Comparison of ENCODE assay signal across 8 cellular contexts in genomic region chr4:128812360-128812958, GRCh38. TPM values are rescaled to one million over a fixed set of nuclear protein-coding genes. Genes with fewer than 3 reads are reported as not detected.
DNase-seq lines count a peak whose midpoint lies in the region; ATAC-seq and TF ChIP-seq lines count a peak whose summit lies in the region.

No MANE protein-coding gene starts in this region.

- H3K4me1 ChIP-seq in gastroesophageal sphincter, result peaks cover 0 to 39% (median 4%) of the 10 kb centered on the region in 3 donors

- H3K9me3 ChIP-seq in gastroesophageal sphincter, result no peaks in the 10 kb centered on the region

- H3K36me3 ChIP-seq in gastroesophageal sphincter, result no peaks in the 10 kb centered on the region

- no peaks in the 10 kb centered on the region for H3K27me3 ChIP-seq in gastroesophageal sphincter

- peak overlapping the region; percentile 81 to 99 (median 96) for H3K27ac ChIP-seq in gastroesophageal sphincter

- peak; percentile 19 for ATAC-seq in GM18502 (IDR thresholded peaks at IDR 0.05; ENCODE audit: poor library complexity, unreplicated experiment)
- peak; percentile 1 for ATAC-seq in HG03025 (IDR thresholded peaks at IDR 0.05; ENCODE audit: low FRiP score, unreplicated experiment)
- peak; percentile 4 for ATAC-seq in gastroesophageal sphincter
- peak; percentile 15 for ATAC-seq in omental fat pad (ENCODE audit: low FRiP score)

- TF ChIP-seq POLR2A in gastroesophageal sphincter (IDR thresholded peaks at IDR 0.05), result peak in 1 of 2 donors; percentile 8

- H3K4me3 ChIP-seq in gastroesophageal sphincter, result peak overlapping the region; percentile 71 to 83

- DNase-seq in Ammon's horn (ENCODE audit: low spot score) (peak; percentile 37), NCI-H2171 (lab: John Stamatoyannopoulos, UW) (peak; percentile 48), activated gamma-delta T cell (lab: John Stamatoyannopoulos, UW) (peak; percentile 38), omental fat pad (ENCODE audit: low spot score) (peak; percentile 25), HuH-7 (ENCODE audit: low spot score) (no peak)

- 0% methylated on average over 9 to 39 of the region's 48 CpGs for WGBS in gastroesophageal sphincter (ENCODE audit: low coverage in 1 of 2), 2 donors

- no peak for TF ChIP-seq EP300 in gastroesophageal sphincter (IDR thresholded peaks at IDR 0.05)

- TF ChIP-seq CTCF in gastroesophageal sphincter (IDR thresholded peaks at IDR 0.05) (peak in 1 of 4 experiments; percentile 9), omental fat pad (IDR thresholded peaks at IDR 0.05) (no peak)

RNA-seq across cellular contexts. Expression of gene JADE1, which starts 3.0 kb away (rescaled TPM):
- total RNA-seq in gastroesophageal sphincter (100 to 1,000 TPM in 1 of 4 donors, 10 to 100 TPM in 3; 45.5 to 112 (median 63.5) TPM), omental fat pad (10 to 100 TPM; 37.2 to 57.4 (median 45.5) TPM)
